26 cellular contexts compared by ENCODE assay signal in genomic region chr14:73913256-73913655, GRCh38.
"Had no signal": no experiment of that assay in that cellular context is flagged by ENCODE, and none has a peak within 500 bp of the region (broad histone marks: within the 10 kb centered on the region; RNA-seq: fewer than 3 reads in every experiment).

No MANE protein-coding gene starts in this region.

- ATAC-seq: activated T-cell treated with anti-CD3 and anti-CD28 coated beads, Interleukin-2, amount 50 U/mL, for 72 hours; left cardiac atrium; mucosa of descending colon; sciatic nerve; stimulated activated memory B cell treated with anti-CD40 and anti-IgM and Interleukin-4, amounts not matched to agents 10 μg/mL and 1 μg/mL and 100 μg/mL, for 72 hours had no signal

- H3K27ac ChIP-seq: breast epithelium, stomach, suprapubic skin, tibial nerve, uterus had no signal

- H3K4me1 ChIP-seq: breast epithelium, suprapubic skin, tibial nerve had no signal

- H3K27ac Mint-ChIP-seq: activated CD4-positive, alpha-beta memory T cell treated with anti-CD3 and anti-CD28 coated beads for 36 hours; activated naive CD4-positive, alpha-beta T cell treated with anti-CD3 and anti-CD28 coated beads for 36 hours; activated naive CD8-positive, alpha-beta T cell treated with anti-CD3 and anti-CD28 coated beads, Interleukin-2, amount 10 ng/mL, durations not matched to agents 7 days and 5 days; dendritic cell treated with granulocyte-macrophage colony-stimulating factor and Interleukin-4, amounts not matched to agents 40 ng/mL and 50 ng/mL, for 4 days; stimulated activated memory B cell treated with anti-CD40 and anti-IgM and Interleukin-4, amounts not matched to agents 10 μg/mL and 1 μg/mL and 100 μg/mL, for 72 hours had no signal

- H3K4me3 Mint-ChIP-seq: activated CD4-positive, alpha-beta memory T cell treated with anti-CD3 and anti-CD28 coated beads for 36 hours; activated naive CD4-positive, alpha-beta T cell treated with anti-CD3 and anti-CD28 coated beads for 36 hours; activated naive CD8-positive, alpha-beta T cell treated with anti-CD3 and anti-CD28 coated beads, Interleukin-2, amount 10 ng/mL, durations not matched to agents 7 days and 5 days; activated T-cell treated with anti-CD3 and anti-CD28 coated beads, Interleukin-2, amount 50 U/mL, for 72 hours; dendritic cell treated with granulocyte-macrophage colony-stimulating factor and Interleukin-4, amounts not matched to agents 40 ng/mL and 50 ng/mL, for 4 days; memory B cell; stimulated activated memory B cell treated with anti-CD40 and anti-IgM and Interleukin-4, amounts not matched to agents 10 μg/mL and 1 μg/mL and 100 μg/mL, for 72 hours had no signal

- H3K9me3 ChIP-seq: breast epithelium, mucosa of descending colon, stomach, suprapubic skin, uterus had no signal

- H3K36me3 ChIP-seq: uterus had no signal

- H3K4me3 ChIP-seq: breast epithelium, mucosa of descending colon, stomach, suprapubic skin, tibial nerve, uterus had no signal

- DNase-seq: activated CD4-positive, alpha-beta memory T cell treated with anti-CD3 and anti-CD28 coated beads for 36 hours; activated CD4-positive, alpha-beta T cell treated with anti-CD3 and anti-CD28 coated beads for 48 hours; activated effector memory CD4-positive, alpha-beta T cell treated with Interleukin-2 at 50 U/mL for 16 hours; activated naive CD4-positive, alpha-beta T cell treated with anti-CD3 and anti-CD28 coated beads for 36 hours; activated naive CD8-positive, alpha-beta T cell treated with anti-CD3 and anti-CD28 coated beads, Interleukin-2, amount 10 ng/mL, durations not matched to agents 7 days and 5 days; activated T-cell treated with anti-CD3 and anti-CD28 coated beads, Interleukin-2, amount 50 U/mL, for 72 hours; anterior cingulate cortex; cerebellar nuclear complex; effector CD4-positive, alpha-beta T cell; glutamatergic neuron; hypothalamus; islet precursor cell; left cardiac atrium; mucosa of descending colon; occipital lobe; posterior cingulate gyrus; small intestine; stomach; uterus had no signal

- H3K9me3 Mint-ChIP-seq: activated naive CD8-positive, alpha-beta T cell treated with anti-CD3 and anti-CD28 coated beads, Interleukin-2, amount 10 ng/mL, durations not matched to agents 7 days and 5 days; activated T-cell treated with anti-CD3 and anti-CD28 coated beads, Interleukin-2, amount 50 U/mL, for 72 hours; dendritic cell treated with granulocyte-macrophage colony-stimulating factor and Interleukin-4, amounts not matched to agents 40 ng/mL and 50 ng/mL, for 4 days had no signal

- H3K4me1 Mint-ChIP-seq: memory B cell had no signal

- H3K27me3 Mint-ChIP-seq: activated CD4-positive, alpha-beta memory T cell treated with anti-CD3 and anti-CD28 coated beads for 36 hours; activated naive CD8-positive, alpha-beta T cell treated with anti-CD3 and anti-CD28 coated beads, Interleukin-2, amount 10 ng/mL, durations not matched to agents 7 days and 5 days; dendritic cell treated with granulocyte-macrophage colony-stimulating factor and Interleukin-4, amounts not matched to agents 40 ng/mL and 50 ng/mL, for 4 days; memory B cell; stimulated activated memory B cell treated with anti-CD40 and anti-IgM and Interleukin-4, amounts not matched to agents 10 μg/mL and 1 μg/mL and 100 μg/mL, for 72 hours had no signal

- H3K27me3 ChIP-seq: breast epithelium, stomach, suprapubic skin, tibial nerve, uterus had no signal
